In the genomic region with DNA sequence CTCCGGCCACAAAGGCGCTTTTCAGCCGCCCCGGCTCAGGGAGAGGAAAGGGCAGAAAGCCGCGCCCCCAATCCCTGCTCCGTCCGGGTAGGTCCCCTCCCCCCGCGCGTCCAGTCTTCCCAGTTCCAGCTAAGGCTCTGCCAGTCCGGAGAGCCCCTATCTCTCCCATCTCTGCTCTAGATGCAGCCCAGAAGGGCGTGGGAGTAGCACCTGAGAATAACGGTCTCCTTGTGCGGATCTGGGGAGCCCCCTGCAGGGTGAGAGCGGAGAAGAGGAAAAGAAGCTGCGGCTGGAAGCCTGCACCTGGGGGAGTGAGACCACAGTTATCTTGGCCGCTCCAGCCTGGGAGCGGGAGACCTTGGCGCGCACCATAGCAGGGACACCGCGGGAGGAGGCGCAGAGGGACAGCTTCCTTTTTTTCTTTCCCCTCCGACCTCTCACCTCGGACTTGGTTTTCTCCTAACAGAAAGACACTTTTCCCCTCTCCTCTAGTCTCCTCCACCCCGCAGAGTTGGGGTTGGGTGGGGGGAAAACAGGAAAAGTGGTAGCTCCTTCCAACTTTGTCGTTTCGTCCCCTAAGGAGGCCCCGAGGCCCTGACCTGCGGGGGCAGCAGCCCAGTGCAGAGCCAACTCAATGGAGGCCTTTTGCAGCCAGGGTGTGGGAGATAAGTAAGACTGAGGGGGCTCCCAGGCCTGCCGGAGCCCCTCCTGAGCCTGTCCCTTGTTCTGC, we compare ENCODE assay signal across 8 cellular contexts. TPM values are rescaled to one million over a fixed set of nuclear protein-coding genes. Genes with fewer than 3 reads are reported as not detected.
DNase-seq lines count a peak whose midpoint lies in the region; ATAC-seq, FAIRE-seq and TF ChIP-seq lines count a peak whose summit lies in the region.

No MANE protein-coding gene starts in this region.

- peaks cover 58 to 81% (median 78%) of the 10 kb centered on the region in 4 experiments for H3K27me3 ChIP-seq in H1 (replicated peaks in 1 of 4; ENCODE audit: control insufficient read depth in 3 of 4, extremely low read depth in 1 of 4, insufficient read depth in 3 of 4, low read length in 3 of 4)
- peaks cover 19 to 40% of the 10 kb centered on the region in 2 donors for H3K27me3 ChIP-seq in naive thymus-derived CD4-positive, alpha-beta T cell (ENCODE audit: control insufficient read depth in 2 of 2, insufficient read depth in 2 of 2, low read length in 2 of 2)
- peaks cover 8% of the 10 kb centered on the region for H3K27me3 ChIP-seq in thoracic aorta (replicated peaks; ENCODE audit: insufficient read depth)

- CTCF ChIA-PET in H1 (lab: Charles Lee; ENCODE audit: partially characterized antibody): interaction anchor here (0.7 to 11.2 kb wide), 25 partner anchors 9 to 486 kb away, joined by 3 to 178 read pairs (median 5); a partner anchor contains a TSS
- CTCF ChIA-PET in naive thymus-derived CD4-positive, alpha-beta T cell (lab: Charles Lee): interaction anchor here (0.7 to 4.3 kb wide), 9 partner anchors 11 to 95 kb away, joined by 3 to 48 read pairs (median 4); a partner anchor contains a TSS

- H2AK5ac ChIP-seq in H1 (ENCODE audit: low read depth, low read length): no peak overlapping the region

- H2BK120ac ChIP-seq in H1 (replicated peaks; ENCODE audit: low read depth, low read length): no peak overlapping the region

- no peak overlapping the region for H2BK5ac ChIP-seq in H1 (ENCODE audit: low read depth, low read length)

- TF ChIP-seq POLR2A in H1 (IDR thresholded peaks at IDR 0.05; ENCODE audit: control extremely low read depth in 1 of 2, low read depth in 2 of 2, low read length in 2 of 2): no peak

- H3K4me2 ChIP-seq in H1 (ENCODE audit: insufficient read depth in 1 of 2, low read depth in 2 of 2, low read length in 2 of 2): peak overlapping the region; percentile 45 to 75

- H3K27ac ChIP-seq in H1 (ENCODE audit: low read depth, low read length) (no peak overlapping the region), thoracic aorta (no peak overlapping the region)
- H3K27ac ChIP-seq in naive thymus-derived CD4-positive, alpha-beta T cell (ENCODE audit: low read depth, low read length): no peak overlapping the region

- no peaks in the 10 kb centered on the region for H3K79me1 ChIP-seq in H1 (ENCODE audit: low read depth, low read length)

- peaks cover 5 to 9% of the 10 kb centered on the region in 2 experiments for H4K20me1 ChIP-seq in H1 (replicated peaks in 1 of 2; ENCODE audit: control insufficient read depth in 1 of 2, insufficient read depth in 2 of 2, low read length in 2 of 2)

- no peak overlapping the region for H3K14ac ChIP-seq in H1 (ENCODE audit: insufficient read length)

- peak; percentile 30 to 50; a peak in 3 of 4 replicates for TF ChIP-seq RAD21 in H1 (IDR thresholded peaks at IDR 0.05 in 1 of 2, conservative IDR thresholded peaks at IDR 0.05 in 1 of 2; ENCODE audit: low read depth in 2 of 2, low read length in 2 of 2)

- H3K9ac ChIP-seq in H1 (replicated peaks in 1 of 4; ENCODE audit: extremely low read depth in 1 of 4, low read depth in 3 of 4, low read length in 3 of 4): no peak overlapping the region

- peak overlapping the region in 2 of 9 donors; percentile 9 to 48 for H3K27ac Mint-ChIP-seq in naive thymus-derived CD4-positive, alpha-beta T cell

- no peak overlapping the region for H3K56ac ChIP-seq in H1 (replicated peaks; ENCODE audit: insufficient read length, low read depth, low read length)

- H2AFZ ChIP-seq in H1 (ENCODE audit: low read length): no peak overlapping the region

- no peak for FAIRE-seq in H1 (lab: Jason Lieb, UNC)

- H3K23me2 ChIP-seq in H1 (ENCODE audit: low read depth, low read length): peaks cover 13% of the 10 kb centered on the region

- H3K4me1 Mint-ChIP-seq in naive thymus-derived CD4-positive, alpha-beta T cell: peaks cover 22 to 62% (median 59%) of the 10 kb centered on the region in 7 donors

- DNase-seq in G401 (ENCODE audit: low spot score) (peak; percentile 58), NCI-H146 (lab: John Stamatoyannopoulos, UW) (peak; percentile 52), H1 (ENCODE audit: low read depth in 1 of 2, low spot score in 2 of 2) (peak in 1 of 2 experiments; percentile 86), thoracic aorta (ENCODE audit: low spot score) (no peak), cerebellar nuclear complex (lab: John Stamatoyannopoulos, UW) (no peak), cerebellum (ENCODE audit: low spot score) (no peak)
- peak; percentile 61 to 64 for DNase-seq in activated CD4-positive, alpha-beta T cell treated with anti-CD3 and anti-CD28 coated beads, Interleukin-2, amount 50 U/mL, for 4 hours
- DNase-seq in naive thymus-derived CD4-positive, alpha-beta T cell: peak; percentile 26 to 66 (median 51)

- in situ Hi-C loops in G401 (cut with HindIII; ENCODE audit: low sequenced_read_pairs): no loop called here

- peaks cover 0 to 2% (median 0%) of the 10 kb centered on the region in 11 donors for H3K9me3 Mint-ChIP-seq in naive thymus-derived CD4-positive, alpha-beta T cell

- H3K36me3 ChIP-seq in H1 (ENCODE audit: control insufficient read depth in 2 of 4, insufficient read depth in 4 of 4, low read length in 3 of 4) (peaks cover 2 to 10% (median 3%) of the 10 kb centered on the region in 4 experiments; a peak in 4 of 8 replicates), thoracic aorta (peaks cover 3% of the 10 kb centered on the region)
- H3K36me3 ChIP-seq in naive thymus-derived CD4-positive, alpha-beta T cell (ENCODE audit: control insufficient read depth in 2 of 3, insufficient read depth in 3 of 3, low read length in 3 of 3): peaks cover 0 to 8% (median 3%) of the 10 kb centered on the region in 3 experiments

- H3K23ac ChIP-seq in H1 (ENCODE audit: insufficient read length): no peak overlapping the region

- H2BK20ac ChIP-seq in H1 (ENCODE audit: low read length): no peak overlapping the region

- peak; percentile 42 to 48 (median 47) for TF ChIP-seq CTCF in H1 (IDR thresholded peaks at IDR 0.05; ENCODE audit: control extremely low read depth in 1 of 3, insufficient read depth in 1 of 3, low read depth in 1 of 3, low read length in 3 of 3)
- TF ChIP-seq CTCF in thoracic aorta (IDR thresholded peaks at IDR 0.05): peak; percentile 20

- H3K27me3 Mint-ChIP-seq in naive thymus-derived CD4-positive, alpha-beta T cell: peaks cover 50 to 67% (median 64%) of the 10 kb centered on the region in 5 donors

- no peak overlapping the region for H4K8ac ChIP-seq in H1 (ENCODE audit: extremely low read depth, insufficient read depth, low read length)

- H2BK12ac ChIP-seq in H1 (ENCODE audit: low read depth, low read length): peak overlapping the region; percentile 50; the same call in 1 of the 2 replicates

- POLR2A ChIA-PET in H1 (lab: Charles Lee; ENCODE audit: partially characterized antibody): interaction anchor here (0.8 to 6.4 kb wide), 14 partner anchors 13 to 227 kb away, joined by 3 to 66 read pairs (median 5); a partner anchor contains a TSS
- POLR2A ChIA-PET in naive thymus-derived CD4-positive, alpha-beta T cell (lab: Charles Lee): interaction anchor here (0.9 to 1.5 kb wide), 3 partner anchors 15 to 22 kb away, joined by 4 to 6 read pairs (median 4); a partner anchor contains a TSS

- H3K4me3 ChIP-seq in H1 (ENCODE audit: extremely low read depth in 1 of 4, insufficient read depth in 2 of 4, low read depth in 3 of 4, low read length in 4 of 4) (peak overlapping the region in 2 of 4 experiments; percentile 3 to 50; a peak in 4 of 8 replicates), thoracic aorta (peak overlapping the region; percentile 50)
- H3K4me3 ChIP-seq in naive thymus-derived CD4-positive, alpha-beta T cell (ENCODE audit: low read length): peak overlapping the region; percentile 23

- H3K4me3 Mint-ChIP-seq in naive thymus-derived CD4-positive, alpha-beta T cell: peak overlapping the region in 9 of 10 donors; percentile 40 to 84 (median 70)

- no peak overlapping the region for H3K4ac ChIP-seq in H1 (replicated peaks; ENCODE audit: insufficient read length, low read depth, low read length)

- ATAC-seq in naive thymus-derived CD4-positive, alpha-beta T cell: peak; percentile 50
- ATAC-seq in thoracic aorta (ENCODE audit: insufficient number of reproducible peaks, low FRiP score, low read depth): no peak

- 7% methylated on average over 24 of the region's 32 CpGs; no CpG with 5 or more reads in 1 of the 2 experiments for WGBS in H1 (ENCODE audit: extremely low coverage in 1 of 2, insufficient coverage in 1 of 2, insufficient read length in 1 of 2, insufficient replicate concordance in 2 of 2, low coverage in 1 of 2, low lambda C conversion rate in 2 of 2, missing lambda C conversion rate in 1 of 2), 2 experiments

- no peak overlapping the region for H4K5ac ChIP-seq in H1 (ENCODE audit: insufficient read length, low read depth, low read length)

- H3K79me2 ChIP-seq in H1 (ENCODE audit: control insufficient read depth in 1 of 2, insufficient read depth in 2 of 2, low read length in 2 of 2): no peaks in the 10 kb centered on the region

- peaks cover 0 to 47% (median 20%) of the 10 kb centered on the region in 4 experiments; a peak in 6 of 7 replicates for H3K4me1 ChIP-seq in H1 (replicated peaks in 1 of 4; ENCODE audit: control insufficient read depth in 3 of 4, insufficient read depth in 4 of 4, low read length in 3 of 4)
- peaks cover 44 to 49% of the 10 kb centered on the region in 2 donors for H3K4me1 ChIP-seq in naive thymus-derived CD4-positive, alpha-beta T cell (ENCODE audit: control insufficient read depth in 2 of 2, insufficient read depth in 2 of 2, low read length in 2 of 2)
- H3K4me1 ChIP-seq in thoracic aorta (ENCODE audit: control insufficient read depth in 1 of 2, low read depth in 2 of 2): peaks cover 32 to 56% of the 10 kb centered on the region in 2 donors

- no peak overlapping the region for H4K91ac ChIP-seq in H1 (replicated peaks; ENCODE audit: insufficient read length, low read length)

- no peak overlapping the region for H2BK15ac ChIP-seq in H1 (ENCODE audit: low read length)

- H3K18ac ChIP-seq in H1 (ENCODE audit: extremely low read depth, low read length): no peak overlapping the region

- TF ChIP-seq EP300 in H1 (IDR thresholded peaks at IDR 0.05; ENCODE audit: borderline replicate concordance in 1 of 2, low read depth in 2 of 2, low read length in 2 of 2): no peak

- intact Hi-C loops in naive thymus-derived CD4-positive, alpha-beta T cell (cut with micrococcal nuclease): loop anchor here (1.0 to 5.0 kb wide), 3 partner anchors 28 to 255 kb away; a partner anchor contains a TSS

- H3K9me3 ChIP-seq in H1 (ENCODE audit: insufficient read depth in 2 of 2, low read depth in 1 of 2, low read length in 1 of 2) (no peaks in the 10 kb centered on the region; a peak in 1 of 4 replicates), thoracic aorta (no peaks in the 10 kb centered on the region)
- no peaks in the 10 kb centered on the region for H3K9me3 ChIP-seq in naive thymus-derived CD4-positive, alpha-beta T cell (ENCODE audit: control insufficient read depth in 2 of 3, low read length in 3 of 3)

- peaks cover 0 to 15% (median 4%) of the 10 kb centered on the region in 5 donors for H3K36me3 Mint-ChIP-seq in naive thymus-derived CD4-positive, alpha-beta T cell

RNA-seq across cellular contexts. Expression of a gene that starts 2.4 kb away (rescaled TPM):
- total RNA-seq in G401 (2014; rRNA removed; shearing (Covaris generic)): 0.06 TPM in 1 of 2 replicates, not detected in the other
- total RNA-seq in H1 (2021; fragmentation: NEBNext Ultra II Directional; extraction: Animal tissue kit (Norgen Biotek cat#: 25700)): 0.11 and 0.13 TPM in 2 replicates
- polyA plus RNA-seq in H1 (2011; rRNA removed): 0.03 and 0.09 TPM in 2 replicates
- 0.03 TPM for polyA plus RNA-seq in H1 (2011; cell fraction: cytosol; rRNA removed)
- 0.16 TPM for polyA plus RNA-seq in H1 (2011; cell fraction: nucleus; rRNA removed)
- 0.04 to 0.09 TPM (median 0.05 TPM) in 4 replicates for polyA plus RNA-seq in H1 (2012, experiment 1 of 2)
- not detected for polyA plus RNA-seq in H1 (2012, experiment 2 of 2)
- 0.04 TPM for polyA plus RNA-seq in H1 (2013, experiment 1 of 2)
- 0.06 TPM for polyA plus RNA-seq in H1 (2013, experiment 2 of 2)
- not detected in 2 replicates for polyA minus RNA-seq in H1 (2011; rRNA and poly(A)+ RNA removed)
- not detected for polyA minus RNA-seq in H1 (2011; cell fraction: cytosol; rRNA and poly(A)+ RNA removed)
- not detected for polyA minus RNA-seq in H1 (2011; cell fraction: nucleus; rRNA and poly(A)+ RNA removed)
- total RNA-seq in naive thymus-derived CD4-positive, alpha-beta T cell: under 1 TPM; 0.24 to 0.91 (median 0.76) TPM
- not detected for polyA plus RNA-seq in naive thymus-derived CD4-positive, alpha-beta T cell
- total RNA-seq in thoracic aorta (1 to 10 TPM; 1.2 to 2.4 TPM), cerebellum (0.54 TPM)

RNA-seq across cellular contexts. Expression of a gene that starts 18.4 kb away (rescaled TPM):
- total RNA-seq in G401 (2014; rRNA removed; shearing (Covaris generic)): 26.8 and 40.8 TPM in 2 replicates
- total RNA-seq in H1 (2021; fragmentation: NEBNext Ultra II Directional; extraction: Animal tissue kit (Norgen Biotek cat#: 25700)): 47.7 and 49.6 TPM in 2 replicates
- polyA plus RNA-seq in H1 (2011; rRNA removed): 36.6 and 54.6 TPM in 2 replicates
- polyA plus RNA-seq in H1 (2011; cell fraction: cytosol; rRNA removed): 42.5 TPM
- polyA plus RNA-seq in H1 (2011; cell fraction: nucleus; rRNA removed): 180 TPM
- 30.8 to 52.0 TPM (median 47.4 TPM) in 4 replicates for polyA plus RNA-seq in H1 (2012, experiment 1 of 2)
- 37.8 TPM for polyA plus RNA-seq in H1 (2012, experiment 2 of 2)
- polyA plus RNA-seq in H1 (2013, experiment 1 of 2): 30.1 TPM
- 33.4 TPM for polyA plus RNA-seq in H1 (2013, experiment 2 of 2)
- 99.6 and 107 TPM in 2 replicates for polyA minus RNA-seq in H1 (2011; rRNA and poly(A)+ RNA removed)
- 35.4 TPM for polyA minus RNA-seq in H1 (2011; cell fraction: cytosol; rRNA and poly(A)+ RNA removed)
- polyA minus RNA-seq in H1 (2011; cell fraction: nucleus; rRNA and poly(A)+ RNA removed): 78.7 TPM
- 100 to 1,000 TPM in 4 of 5 experiments, 10 to 100 TPM in 1; 67.4 to 328 (median 263) TPM for total RNA-seq in naive thymus-derived CD4-positive, alpha-beta T cell
- 10 to 100 TPM; 40.7 to 58.6 TPM for polyA plus RNA-seq in naive thymus-derived CD4-positive, alpha-beta T cell
- total RNA-seq in thoracic aorta (10 to 100 TPM; 77.7 to 93.4 TPM), cerebellum (79.4 TPM)

RNA-seq across cellular contexts. Expression of a gene that starts 22.5 kb away (rescaled TPM):
- 2.5 and 3.5 TPM in 2 replicates for total RNA-seq in G401 (2014; rRNA removed; shearing (Covaris generic))
- total RNA-seq in H1 (2021; fragmentation: NEBNext Ultra II Directional; extraction: Animal tissue kit (Norgen Biotek cat#: 25700)): 7.0 and 7.5 TPM in 2 replicates
- polyA plus RNA-seq in H1 (2011; rRNA removed): 8.1 and 9.4 TPM in 2 replicates
- polyA plus RNA-seq in H1 (2011; cell fraction: cytosol; rRNA removed): 8.9 TPM
- 8.4 TPM for polyA plus RNA-seq in H1 (2011; cell fraction: nucleus; rRNA removed)
- polyA plus RNA-seq in H1 (2012, experiment 1 of 2): 6.8 to 8.2 TPM (median 7.4 TPM) in 4 replicates
- polyA plus RNA-seq in H1 (2012, experiment 2 of 2): 6.5 TPM
- 4.7 TPM for polyA plus RNA-seq in H1 (2013, experiment 1 of 2)
- polyA plus RNA-seq in H1 (2013, experiment 2 of 2): 4.9 TPM
- polyA minus RNA-seq in H1 (2011; rRNA and poly(A)+ RNA removed): 5.3 and 7.7 TPM in 2 replicates
- 3.9 TPM for polyA minus RNA-seq in H1 (2011; cell fraction: cytosol; rRNA and poly(A)+ RNA removed)
- polyA minus RNA-seq in H1 (2011; cell fraction: nucleus; rRNA and poly(A)+ RNA removed): 3.0 TPM
- 1 to 10 TPM; 1.8 to 9.4 (median 3.3) TPM for total RNA-seq in naive thymus-derived CD4-positive, alpha-beta T cell
- 1 to 10 TPM; 1.8 to 3.8 TPM for polyA plus RNA-seq in naive thymus-derived CD4-positive, alpha-beta T cell
- total RNA-seq in thoracic aorta (1 to 10 TPM in 1 of 2 donors, not detected in 1; 1.3 TPM), cerebellum (0.91 TPM)

RNA-seq across cellular contexts. Expression of a gene that starts 31.7 kb away (rescaled TPM):
- total RNA-seq in G401 (2014; rRNA removed; shearing (Covaris generic)): 13.8 and 18.6 TPM in 2 replicates
- 86.3 and 92.3 TPM in 2 replicates for total RNA-seq in H1 (2021; fragmentation: NEBNext Ultra II Directional; extraction: Animal tissue kit (Norgen Biotek cat#: 25700))
- 9.1 and 15.7 TPM in 2 replicates for polyA plus RNA-seq in H1 (2011; rRNA removed)
- polyA plus RNA-seq in H1 (2011; cell fraction: cytosol; rRNA removed): 14.5 TPM
- polyA plus RNA-seq in H1 (2011; cell fraction: nucleus; rRNA removed): 56.4 TPM
- polyA plus RNA-seq in H1 (2012, experiment 1 of 2): 30.8 to 49.4 TPM (median 44.1 TPM) in 4 replicates
- polyA plus RNA-seq in H1 (2012, experiment 2 of 2): 16.1 TPM
- 18.0 TPM for polyA plus RNA-seq in H1 (2013, experiment 1 of 2)
- 12.9 TPM for polyA plus RNA-seq in H1 (2013, experiment 2 of 2)
- 34.4 and 39.4 TPM in 2 replicates for polyA minus RNA-seq in H1 (2011; rRNA and poly(A)+ RNA removed)
- 64.4 TPM for polyA minus RNA-seq in H1 (2011; cell fraction: cytosol; rRNA and poly(A)+ RNA removed)
- polyA minus RNA-seq in H1 (2011; cell fraction: nucleus; rRNA and poly(A)+ RNA removed): 44.7 TPM
- 100 to 1,000 TPM; 129 to 167 (median 151) TPM for total RNA-seq in naive thymus-derived CD4-positive, alpha-beta T cell
- polyA plus RNA-seq in naive thymus-derived CD4-positive, alpha-beta T cell: 10 to 100 TPM in 1 of 2 donors, 1 to 10 TPM in 1; 6.6 to 26.4 TPM
- total RNA-seq in thoracic aorta: 100 to 1,000 TPM in 1 of 2 donors, 10 to 100 TPM in 1; 56.5 to 101 TPM
- total RNA-seq in cerebellum: 32.8 TPM

RNA-seq across cellular contexts. Expression of a gene that starts 38.9 kb away (rescaled TPM):
- total RNA-seq in G401 (2014; rRNA removed; shearing (Covaris generic)): 2,974 and 3,054 TPM in 2 replicates
- 2,092 and 2,144 TPM in 2 replicates for total RNA-seq in H1 (2021; fragmentation: NEBNext Ultra II Directional; extraction: Animal tissue kit (Norgen Biotek cat#: 25700))
- 5,662 and 6,837 TPM in 2 replicates for polyA plus RNA-seq in H1 (2011; rRNA removed)
- polyA plus RNA-seq in H1 (2011; cell fraction: cytosol; rRNA removed): 4,812 TPM
- 2,873 TPM for polyA plus RNA-seq in H1 (2011; cell fraction: nucleus; rRNA removed)
- 2,207 to 3,001 TPM (median 2,867 TPM) in 4 replicates for polyA plus RNA-seq in H1 (2012, experiment 1 of 2)
- polyA plus RNA-seq in H1 (2012, experiment 2 of 2): 3,322 TPM
- polyA plus RNA-seq in H1 (2013, experiment 1 of 2): 1,861 TPM
- 1,829 TPM for polyA plus RNA-seq in H1 (2013, experiment 2 of 2)
- polyA minus RNA-seq in H1 (2011; rRNA and poly(A)+ RNA removed): 5,078 and 5,287 TPM in 2 replicates
- 1,363 TPM for polyA minus RNA-seq in H1 (2011; cell fraction: cytosol; rRNA and poly(A)+ RNA removed)
- polyA minus RNA-seq in H1 (2011; cell fraction: nucleus; rRNA and poly(A)+ RNA removed): 988 TPM
- 1,000 to 10,000 TPM in 1 of 5 experiments, 100 to 1,000 TPM in 4; 124 to 1,463 (median 279) TPM for total RNA-seq in naive thymus-derived CD4-positive, alpha-beta T cell
- polyA plus RNA-seq in naive thymus-derived CD4-positive, alpha-beta T cell: 100 to 1,000 TPM; 473 to 648 TPM
- 100 to 1,000 TPM; 501 to 945 TPM for total RNA-seq in thoracic aorta
- total RNA-seq in cerebellum: 671 TPM

Comparison
In these comparisons a context has a peak if more than half of its experiments do, and no peak if none do; other contexts are left out.
1. DNase-seq: peak in G401 (single experiment), NCI-H146 (single experiment), activated CD4-positive, alpha-beta T cell treated with anti-CD3 and anti-CD28 coated beads, Interleukin-2, amount 50 U/mL, for 4 hours (2 of 2) and naive thymus-derived CD4-positive, alpha-beta T cell (9 of 9); none in thoracic aorta (single experiment), cerebellar nuclear complex (0 of 2) and cerebellum (single experiment).